In the genomic region with DNA sequence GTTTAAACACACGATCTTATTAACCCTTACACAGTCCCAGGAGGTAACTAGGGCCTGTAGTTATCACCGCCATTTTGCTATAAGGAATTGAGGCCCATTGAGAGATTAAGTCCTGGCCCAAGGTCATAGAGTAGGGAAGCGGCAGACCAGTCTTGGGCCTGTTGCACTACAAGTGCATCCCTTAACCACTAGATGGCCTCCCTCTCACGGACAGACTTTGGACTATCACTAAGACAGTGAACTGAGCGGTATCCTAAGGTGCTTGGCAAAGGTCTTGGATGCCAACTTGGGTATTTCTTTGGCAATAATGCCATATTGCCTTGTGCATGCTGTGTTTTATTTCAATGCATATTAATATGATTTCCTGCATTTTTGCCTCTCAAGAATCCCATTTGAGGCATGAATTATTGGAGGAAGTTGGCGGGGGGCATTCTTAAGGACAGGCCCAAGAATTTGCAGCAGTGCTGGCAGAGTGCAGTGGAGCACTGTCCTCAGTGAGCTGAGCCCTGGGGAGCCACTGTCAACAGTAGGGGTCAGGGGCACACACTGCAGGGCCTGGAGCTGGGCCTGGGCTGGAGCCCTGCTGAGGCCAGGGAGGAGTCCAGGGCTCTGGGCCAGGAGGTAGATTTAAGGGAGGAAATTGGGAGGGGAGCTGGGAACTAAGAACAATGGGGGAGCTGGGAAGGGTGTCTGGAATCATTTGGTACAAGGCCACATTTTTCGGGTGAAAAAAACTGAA, we compare ENCODE assay signal across 8 cellular contexts.
DNase-seq lines count a peak whose midpoint lies in the region; ATAC-seq and TF ChIP-seq lines count a peak whose summit lies in the region.

No MANE protein-coding gene starts in this region.

- H3K9me3 ChIP-seq in mesenchymal stem cell (ENCODE audit: control insufficient read depth, low read length), result no peaks in the 10 kb centered on the region

- DNase-seq in DMS53 treated with DMSO at 0.1 percent for 48 hours (lab: John Stamatoyannopoulos, UW; ENCODE audit: unreplicated experiment) (peak; percentile 16), NCI-H69 (lab: John Stamatoyannopoulos, UW) (peak; percentile 67), brain microvascular endothelial cell (peak; percentile 29), mesenchymal stem cell (peak; percentile 59), dorsolateral prefrontal cortex (no peak), activated gamma-delta T cell (lab: John Stamatoyannopoulos, UW) (no peak), amniotic stem cell (lab: John Stamatoyannopoulos, UW) (no peak)

- in situ Hi-C loops in brain microvascular endothelial cell (cut with HindIII; ENCODE audit: low pct_ligation_motif_present, low sequenced_read_pairs), result no loop called here

- peak overlapping the region; percentile 45 for H3K9ac ChIP-seq in mesenchymal stem cell (ENCODE audit: low read length)

- WGBS in mesenchymal stem cell, result 81% methylated on average over 6 of the region's 7 CpGs

- ATAC-seq in GM21515 (IDR thresholded peaks at IDR 0.05; ENCODE audit: unreplicated experiment), result peak; percentile 79

- H2BK120ac ChIP-seq in mesenchymal stem cell (ENCODE audit: low read depth, low read length), result no peak overlapping the region

- no peaks in the 10 kb centered on the region for H3K27me3 ChIP-seq in brain microvascular endothelial cell (replicated peaks)
- no peaks in the 10 kb centered on the region for H3K27me3 ChIP-seq in mesenchymal stem cell (ENCODE audit: control insufficient read depth in 1 of 2, insufficient read depth in 1 of 2, low read length in 2 of 2)
- H3K27me3 ChIP-seq in dorsolateral prefrontal cortex, result no peaks in the 10 kb centered on the region

- H3K4me3 ChIP-seq in brain microvascular endothelial cell (ENCODE audit: low read depth, low read length) (no peak overlapping the region), mesenchymal stem cell (ENCODE audit: insufficient read depth in 1 of 2, low read depth in 1 of 2, low read length in 2 of 2) (no peak overlapping the region), dorsolateral prefrontal cortex (no peak overlapping the region)

- no peaks in the 10 kb centered on the region for H3K79me1 ChIP-seq in mesenchymal stem cell (replicated peaks; ENCODE audit: low read length, poor library complexity, severe bottlenecking)

- no peak overlapping the region for H2AK5ac ChIP-seq in mesenchymal stem cell (ENCODE audit: low read length, severe bottlenecking)

- H3K27ac ChIP-seq in brain microvascular endothelial cell (no peak overlapping the region), mesenchymal stem cell (ENCODE audit: low read length, poor library complexity, severe bottlenecking) (no peak overlapping the region), dorsolateral prefrontal cortex (no peak overlapping the region)

- H3K4ac ChIP-seq in mesenchymal stem cell (ENCODE audit: low read depth in 1 of 2, low read length in 2 of 2), result no peak overlapping the region

- H2BK12ac ChIP-seq in mesenchymal stem cell (ENCODE audit: low read length in 2 of 2), result no peak overlapping the region

- no peak overlapping the region for H3K18ac ChIP-seq in mesenchymal stem cell (ENCODE audit: low read depth in 1 of 2, low read length in 2 of 2)

- no peak overlapping the region for H2AFZ ChIP-seq in mesenchymal stem cell (ENCODE audit: low read depth, low read length)

- peaks cover 5% of the 10 kb centered on the region for H3K4me1 ChIP-seq in mesenchymal stem cell (ENCODE audit: control insufficient read depth, insufficient read depth, low read depth, low read length)

- intact Hi-C loops in dorsolateral prefrontal cortex (cut with DNase I), result no loop called here

- H3K36me3 ChIP-seq in brain microvascular endothelial cell (replicated peaks) (no peaks in the 10 kb centered on the region), mesenchymal stem cell (ENCODE audit: control insufficient read depth in 1 of 2, insufficient read depth in 2 of 2, low read depth in 1 of 2, low read length in 2 of 2) (no peaks in the 10 kb centered on the region)

- TF ChIP-seq CTCF in brain microvascular endothelial cell (IDR thresholded peaks at IDR 0.05; ENCODE audit: low read depth, low read length, missing control alignments), result peak; percentile 81
- peak in 24 of 56 donors; percentile 11 to 40 (median 22) for TF ChIP-seq CTCF in dorsolateral prefrontal cortex (IDR thresholded peaks at IDR 0.05 in 54 of 56, conservative IDR thresholded peaks at IDR 0.05 in 2 of 56; ENCODE audit: low read depth in 1 of 56, partially characterized antibody in 56 of 56)

- H3K4me2 ChIP-seq in mesenchymal stem cell (ENCODE audit: low read length, poor library complexity, severe bottlenecking), result no peak overlapping the region

- no peak overlapping the region for H2BK15ac ChIP-seq in mesenchymal stem cell (ENCODE audit: low read depth, poor library complexity, severe bottlenecking)

- H4K91ac ChIP-seq in mesenchymal stem cell (ENCODE audit: low read length), result no peak overlapping the region

- H3K23ac ChIP-seq in mesenchymal stem cell (ENCODE audit: low read length in 2 of 2), result no peak overlapping the region

- H2BK5ac ChIP-seq in mesenchymal stem cell (ENCODE audit: low read depth, low read length, poor library complexity, severe bottlenecking), result no peak overlapping the region

- no peak overlapping the region for H3K14ac ChIP-seq in mesenchymal stem cell (ENCODE audit: low read length in 2 of 2)

- no peak overlapping the region for H4K8ac ChIP-seq in mesenchymal stem cell (ENCODE audit: low read length)

Comparison
In these comparisons a context has a peak if more than half of its experiments do, and no peak if none do; other contexts are left out.
1. DNase-seq: peak in DMS53 treated with DMSO at 0.1 percent for 48 hours (single experiment), NCI-H69 (single experiment), brain microvascular endothelial cell (single experiment) and mesenchymal stem cell (single experiment); none in dorsolateral prefrontal cortex (0 of 10), activated gamma-delta T cell (single experiment) and amniotic stem cell (single experiment).